Comparison of ENCODE assay signal across 8 cellular contexts in the genomic region with DNA sequence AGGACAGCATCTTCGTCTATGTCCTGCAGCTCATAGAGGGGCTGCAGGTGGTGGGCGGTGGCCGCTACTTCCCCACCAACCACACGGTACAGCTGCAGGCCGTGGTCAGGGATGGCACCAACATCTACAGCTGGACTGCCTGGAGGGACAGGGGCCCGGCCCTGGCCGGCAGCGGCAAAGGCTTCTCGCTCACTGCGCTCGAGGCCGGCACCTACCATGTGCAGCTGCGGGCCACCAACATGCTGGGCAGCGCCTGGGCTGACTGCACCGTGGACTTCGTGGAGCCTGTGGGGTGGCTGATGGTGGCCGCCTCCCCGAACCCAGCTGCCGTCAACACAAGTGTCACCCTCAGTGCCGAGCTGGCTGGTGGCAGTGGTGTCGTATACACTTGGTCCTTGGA. TPM values are rescaled to one million over a fixed set of nuclear protein-coding genes. Genes with fewer than 3 reads are reported as not detected.
DNase-seq lines count a peak whose midpoint lies in the region; ATAC-seq, FAIRE-seq and TF ChIP-seq lines count a peak whose summit lies in the region.
"Not testable (repeated sequence)": the region's sequence is repeated elsewhere in the genome, so short reads cannot be mapped to it uniquely, and the experiment has no call there.

No MANE protein-coding gene starts in this region.

- not testable (repeated sequence) for H3K4me2 ChIP-seq in A549

- H3K9me3 Mint-ChIP-seq in activated CD8-positive, alpha-beta T cell treated with anti-CD3 and anti-CD28 coated beads, Interleukin-2, amount 10 ng/mL, durations not matched to agents 7 days and 5 days (ENCODE audit: insufficient read depth); osteocyte (ENCODE audit: unreplicated experiment); stimulated activated effector memory CD8-positive, alpha-beta T cell treated with anti-CD3 and anti-CD28 coated beads, Interleukin-12 subunit alpha, Interleukin-12 subunit beta, amount 100 ng/mL, for 72 hours: not testable (repeated sequence)

- not testable (repeated sequence) for H3K4me1 ChIP-seq in A549, colonic mucosa, left lung

- 69% methylated on average over 18 of the region's 21 CpGs for WGBS in A549 (ENCODE audit: missing lambda C conversion rate)

- TF ChIP-seq CTCF in A549 (IDR thresholded peaks at IDR 0.05); colonic mucosa (IDR thresholded peaks at IDR 0.05); left lung (IDR thresholded peaks at IDR 0.05); osteocyte (IDR thresholded peaks at IDR 0.05): not testable (repeated sequence)

- not testable (repeated sequence) for H3K4me1 Mint-ChIP-seq in activated CD8-positive, alpha-beta T cell treated with anti-CD3 and anti-CD28 coated beads, Interleukin-2, amount 10 ng/mL, durations not matched to agents 7 days and 5 days (ENCODE audit: low read depth); osteocyte (ENCODE audit: unreplicated experiment); stimulated activated effector memory CD8-positive, alpha-beta T cell treated with anti-CD3 and anti-CD28 coated beads, Interleukin-12 subunit alpha, Interleukin-12 subunit beta, amount 100 ng/mL, for 72 hours

- POLR2A ChIA-PET in A549 (lab: Yijun Ruan, JAX); activated CD8-positive, alpha-beta T cell treated with anti-CD3 and anti-CD28 coated beads, Interleukin-2, amount 10 ng/mL, durations not matched to agents 7 days and 5 days (lab: Charles Lee): not testable (repeated sequence)

- not testable (repeated sequence) for H3K27me3 Mint-ChIP-seq in activated CD8-positive, alpha-beta T cell treated with anti-CD3 and anti-CD28 coated beads, Interleukin-2, amount 10 ng/mL, durations not matched to agents 7 days and 5 days (ENCODE audit: low read depth); osteocyte (ENCODE audit: unreplicated experiment)

- not testable (repeated sequence) for FAIRE-seq in A549 (lab: Jason Lieb, UNC)

- TF ChIP-seq EP300 in A549 (IDR thresholded peaks at IDR 0.05): not testable (repeated sequence)

- not testable (repeated sequence) for DNase-seq in A549 (ENCODE audit: low read depth in 1 of 2, low spot score in 1 of 2)
- DNase-seq in MG63 (peak; percentile 1), colonic mucosa (peak; percentile 15), Right ventricle myocardium superior (peak; percentile 33), left lung (peak; percentile 19 to 75), osteocyte (ENCODE audit: extremely low spot score, unreplicated experiment) (peak; percentile 83)
- DNase-seq in activated CD8-positive, alpha-beta T cell treated with anti-CD3 and anti-CD28 coated beads, Interleukin-2, amount 10 ng/mL, durations not matched to agents 7 days and 5 days: peak; percentile 18
- peak in 1 of 2 donors; percentile 17 for DNase-seq in stimulated activated effector memory CD8-positive, alpha-beta T cell treated with anti-CD3 and anti-CD28 coated beads, Interleukin-12 subunit alpha, Interleukin-12 subunit beta, amount 100 ng/mL, for 72 hours (ENCODE audit: low spot score in 2 of 2)

- H3K9ac ChIP-seq in colonic mucosa (ENCODE audit: low read depth in 2 of 2, low read length in 2 of 2): not testable (repeated sequence)

- not testable (repeated sequence) for H3K27ac ChIP-seq in A549, colonic mucosa, left lung

- not testable (repeated sequence) for H3K27me3 ChIP-seq in MG63, colonic mucosa, left lung

- not testable (repeated sequence) for H3K36me3 ChIP-seq in MG63, colonic mucosa, left lung

- not testable (repeated sequence) for TF ChIP-seq POLR2A in A549 (IDR thresholded peaks at IDR 0.05; ENCODE audit: low read length)

- CTCF ChIA-PET in A549 (lab: Yijun Ruan, JAX); activated CD8-positive, alpha-beta T cell treated with anti-CD3 and anti-CD28 coated beads, Interleukin-2, amount 10 ng/mL, durations not matched to agents 7 days and 5 days (lab: Charles Lee): not testable (repeated sequence)

- not testable (repeated sequence) for H3K36me3 Mint-ChIP-seq in activated CD8-positive, alpha-beta T cell treated with anti-CD3 and anti-CD28 coated beads, Interleukin-2, amount 10 ng/mL, durations not matched to agents 7 days and 5 days (ENCODE audit: low read depth); osteocyte (ENCODE audit: unreplicated experiment); stimulated activated effector memory CD8-positive, alpha-beta T cell treated with anti-CD3 and anti-CD28 coated beads, Interleukin-12 subunit alpha, Interleukin-12 subunit beta, amount 100 ng/mL, for 72 hours

- ATAC-seq in A549: peak; percentile 32 to 61; a peak in 5 of 6 replicates
- ATAC-seq in activated CD8-positive, alpha-beta T cell treated with anti-CD3 and anti-CD28 coated beads, Interleukin-2, amount 10 ng/mL, durations not matched to agents 7 days and 5 days; left lung: not testable (repeated sequence)
- peak; percentile 31 for ATAC-seq in Right ventricle myocardium superior (ENCODE audit: poor library complexity)
- peak; percentile 37 for ATAC-seq in stimulated activated effector memory CD8-positive, alpha-beta T cell treated with anti-CD3 and anti-CD28 coated beads, Interleukin-12 subunit alpha, Interleukin-12 subunit beta, amount 100 ng/mL, for 72 hours

- TF ChIP-seq RAD21 in A549 (conservative IDR thresholded peaks at IDR 0.05 in 1 of 2, IDR thresholded peaks at IDR 0.05 in 1 of 2): not testable (repeated sequence)

- intact Hi-C loops in colonic mucosa (cut with DNase I); Right ventricle myocardium superior (cut with DNase I); left lung (cut with DNase I): not testable (repeated sequence)

- H3K4me3 Mint-ChIP-seq in activated CD8-positive, alpha-beta T cell treated with anti-CD3 and anti-CD28 coated beads, Interleukin-2, amount 10 ng/mL, durations not matched to agents 7 days and 5 days; osteocyte (ENCODE audit: unreplicated experiment); stimulated activated effector memory CD8-positive, alpha-beta T cell treated with anti-CD3 and anti-CD28 coated beads, Interleukin-12 subunit alpha, Interleukin-12 subunit beta, amount 100 ng/mL, for 72 hours: not testable (repeated sequence)

- not testable (repeated sequence) for H3K27ac Mint-ChIP-seq in activated CD8-positive, alpha-beta T cell treated with anti-CD3 and anti-CD28 coated beads, Interleukin-2, amount 10 ng/mL, durations not matched to agents 7 days and 5 days; osteocyte (ENCODE audit: unreplicated experiment); stimulated activated effector memory CD8-positive, alpha-beta T cell treated with anti-CD3 and anti-CD28 coated beads, Interleukin-12 subunit alpha, Interleukin-12 subunit beta, amount 100 ng/mL, for 72 hours

- H3K4me3 ChIP-seq in A549, MG63, colonic mucosa, left lung: not testable (repeated sequence)

- not testable (repeated sequence) for H3K9me3 ChIP-seq in A549, MG63, colonic mucosa, left lung

RNA-seq across cellular contexts. Expression of gene NPIPA7, which starts 13.6 kb away (rescaled TPM):
- polyA plus RNA-seq in A549 (2011; rRNA removed) (15.5 and 18.3 TPM in 2 replicates), A549 (2017; fragmentation: RNase III; extraction: RNeasy Plus Mini Kit Qiagen cat#74134 plus additional on column Dnase treatment) (5.7 to 11.7 TPM (median 7.1 TPM) in 3 replicates)
- polyA plus RNA-seq in A549 (2012; cell fraction: cytosol; rRNA removed): 22.0 and 27.9 TPM in 2 replicates
- polyA plus RNA-seq in A549 (2012; cell fraction: nucleus; rRNA removed): 29.3 and 73.6 TPM in 2 replicates
- polyA minus RNA-seq in A549 (2011; rRNA and poly(A)+ RNA removed): 0.92 and 2.1 TPM in 2 replicates
- 11.1 TPM in 1 of 2 replicates, not detected in the other for total RNA-seq in MG63 (2014; rRNA removed; shearing (Covaris generic); ENCODE audit: low replicate concordance)
- 1 to 10 TPM; 6.5 to 7.9 TPM for total RNA-seq in activated CD8-positive, alpha-beta T cell treated with anti-CD3 and anti-CD28 coated beads, Interleukin-2, amount 10 ng/mL, durations not matched to agents 7 days and 5 days
- total RNA-seq in colonic mucosa (1 to 10 TPM; 5.8 to 6.7 TPM), Right ventricle myocardium superior (3.0 TPM), left lung (1 to 10 TPM; 4.9 to 6.0 TPM), osteocyte (5.9 and 7.6 TPM in 2 replicates)
